Comparison of ENCODE assay signal across 1 cellular context in the genomic region with DNA sequence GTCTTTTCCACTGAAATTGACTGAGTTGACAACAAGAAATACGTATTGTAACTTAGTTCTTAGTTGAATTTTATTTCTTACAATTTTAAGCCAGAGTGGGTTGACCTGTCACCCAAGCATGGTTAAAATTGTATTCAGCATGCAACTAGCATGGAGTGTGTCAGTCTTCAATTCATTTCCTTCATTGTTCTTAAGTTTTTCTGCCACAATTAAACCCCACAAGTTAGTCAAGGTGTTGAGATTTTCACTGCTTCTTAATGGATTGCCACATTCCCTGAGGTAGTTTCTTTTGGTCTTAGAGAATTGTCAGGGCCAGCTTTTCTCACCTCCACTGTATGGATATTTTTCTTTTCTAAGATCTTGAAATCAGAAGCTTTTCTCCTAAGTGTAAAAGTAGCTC.
TF ChIP-seq lines count a peak whose summit lies in the region.

No MANE protein-coding gene starts in this region.

TF ChIP-seq in K562, 482 proteins besides CTCF, POLR2A, EP300 and RAD21 (continued from another document):
- TF ChIP-seq, protein P1, sequence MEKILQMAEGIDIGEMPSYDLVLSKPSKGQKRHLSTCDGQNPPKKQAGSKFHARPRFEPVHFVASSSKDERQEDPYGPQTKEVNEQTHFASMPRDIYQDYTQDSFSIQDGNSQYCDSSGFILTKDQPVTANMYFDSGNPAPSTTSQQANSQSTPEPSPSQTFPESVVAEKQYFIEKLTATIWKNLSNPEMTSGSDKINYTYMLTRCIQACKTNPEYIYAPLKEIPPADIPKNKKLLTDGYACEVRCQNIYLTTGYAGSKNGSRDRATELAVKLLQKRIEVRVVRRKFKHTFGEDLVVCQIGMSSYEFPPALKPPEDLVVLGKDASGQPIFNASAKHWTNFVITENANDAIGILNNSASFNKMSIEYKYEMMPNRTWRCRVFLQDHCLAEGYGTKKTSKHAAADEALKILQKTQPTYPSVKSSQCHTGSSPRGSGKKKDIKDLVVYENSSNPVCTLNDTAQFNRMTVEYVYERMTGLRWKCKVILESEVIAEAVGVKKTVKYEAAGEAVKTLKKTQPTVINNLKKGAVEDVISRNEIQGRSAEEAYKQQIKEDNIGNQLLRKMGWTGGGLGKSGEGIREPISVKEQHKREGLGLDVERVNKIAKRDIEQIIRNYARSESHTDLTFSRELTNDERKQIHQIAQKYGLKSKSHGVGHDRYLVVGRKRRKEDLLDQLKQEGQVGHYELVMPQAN (IDR thresholded peaks at IDR 0.05; ENCODE audit: borderline replicate concordance): no peak
- TF ChIP-seq, protein P2, sequence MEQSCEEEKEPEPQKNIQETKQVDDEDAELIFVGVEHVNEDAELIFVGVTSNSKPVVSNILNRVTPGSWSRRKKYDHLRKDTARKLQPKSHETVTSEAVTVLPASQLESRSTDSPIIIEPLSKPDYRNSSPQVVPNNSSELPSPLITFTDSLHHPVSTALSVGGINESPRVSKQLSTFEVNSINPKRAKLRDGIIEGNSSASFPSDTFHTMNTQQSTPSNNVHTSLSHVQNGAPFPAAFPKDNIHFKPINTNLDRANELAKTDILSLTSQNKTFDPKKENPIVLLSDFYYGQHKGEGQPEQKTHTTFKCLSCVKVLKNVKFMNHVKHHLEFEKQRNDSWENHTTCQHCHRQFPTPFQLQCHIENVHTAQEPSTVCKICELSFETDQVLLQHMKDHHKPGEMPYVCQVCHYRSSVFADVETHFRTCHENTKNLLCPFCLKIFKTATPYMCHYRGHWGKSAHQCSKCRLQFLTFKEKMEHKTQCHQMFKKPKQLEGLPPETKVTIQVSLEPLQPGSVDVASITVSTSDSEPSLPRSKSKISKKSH (CRISPR knock-in tag; IDR thresholded peaks at IDR 0.05): no peak
- TF ChIP-seq POLR3A (IDR thresholded peaks at IDR 0.05; ENCODE audit: borderline replicate concordance, extremely low read depth, insufficient read depth, insufficient read length) (no peak), HOXB6 (CRISPR knock-in tag; IDR thresholded peaks at IDR 0.05; ENCODE audit: borderline replicate concordance) (no peak), ZNF717 (CRISPR knock-in tag; IDR thresholded peaks at IDR 0.05) (no peak), PTTG1 (tag; IDR thresholded peaks at IDR 0.05; ENCODE audit: low read depth) (no peak)
